Comparison of ENCODE assay signal across 11 cellular contexts in the genomic region with DNA sequence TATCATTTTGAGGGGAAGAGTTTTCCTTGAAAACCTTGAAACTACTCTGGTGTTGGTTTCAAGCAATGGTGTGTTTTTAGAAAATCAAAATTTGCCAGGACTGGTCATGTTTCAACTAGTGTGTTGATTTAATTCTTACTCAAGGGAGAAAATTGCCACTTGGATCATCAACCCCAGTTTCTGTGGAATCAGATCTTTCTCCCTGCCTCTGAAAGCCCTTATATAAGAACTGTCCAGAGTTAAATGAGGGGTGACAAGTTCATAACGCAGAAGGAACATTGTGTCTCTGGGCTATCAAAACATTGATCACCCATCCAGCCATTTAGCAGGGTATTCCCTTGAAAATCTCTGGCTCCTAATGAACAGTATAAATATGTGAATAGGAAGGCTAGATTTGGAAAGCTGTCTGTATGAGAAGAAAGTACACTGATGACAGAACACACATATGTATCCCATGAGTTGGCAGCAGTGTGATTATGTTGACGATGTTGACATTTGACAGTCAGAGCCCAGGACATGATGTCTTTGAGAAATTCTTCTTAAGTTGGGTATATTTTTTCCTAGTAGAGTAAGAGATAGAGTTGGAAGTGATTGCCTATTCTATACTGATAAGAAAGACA. TPM values are rescaled to one million over a fixed set of nuclear protein-coding genes. Genes with fewer than 3 reads are reported as not detected.
A peak's percentile ranks its signal among the peaks of the same experiment; 100 is the strongest.
DNase-seq lines count a peak whose midpoint lies in the region; ATAC-seq and TF ChIP-seq lines count a peak whose summit lies in the region.
"Had no signal": no experiment of that assay in that cellular context is flagged by ENCODE, and none has a peak within 500 bp of the region (broad histone marks: within the 10 kb centered on the region; RNA-seq: fewer than 3 reads in every experiment).

No MANE protein-coding gene starts in this region.

- in situ Hi-C loops in ACHN (cut with HindIII; ENCODE audit: low pct_ligation_motif_present, low pct_unique_long_range_greater_than_20kb, low sequenced_read_pairs): no loop called here

- H3K27ac ChIP-seq in vagina: peak overlapping the region; percentile 59

- ATAC-seq in HG02970 (IDR thresholded peaks at IDR 0.05; ENCODE audit: low FRiP score, unreplicated experiment) (no peak), GM18858 (IDR thresholded peaks at IDR 0.05; ENCODE audit: unreplicated experiment) (no peak)

- H3K27me3 ChIP-seq in mucosa of stomach (ENCODE audit: control insufficient read depth, insufficient read depth, low read length) (no peaks in the 10 kb centered on the region), vagina (no peaks in the 10 kb centered on the region)
- H3K27me3 ChIP-seq: Peyer's patch had no signal

- no peak for DNase-seq in activated T-cell treated with anti-CD3 and anti-CD28 coated beads, Interleukin-2, amount 50 U/mL, for 24 hours
- DNase-seq in activated T-cell treated with anti-CD3 and anti-CD28 coated beads, Interleukin-2, amount 50 U/mL, for 48 hours: no peak
- no peak for DNase-seq in activated T-helper 2 cell treated with anti-CD3 and anti-CD28 coated beads, Interferon-gamma antibody, Interleukin-2, Interleukin-4, amounts not matched to agents 10 μg/mL and 5 μg/mL and 100 μg/mL, durations not matched to agents 14 hours and 24 hours and 36 hours (ENCODE audit: low spot score)
- DNase-seq in vagina (ENCODE audit: extremely low spot score in 2 of 2): no peak
- no peak for DNase-seq in ACHN
- DNase-seq: NCI-H2171 treated with DMSO at 0.1 percent for 48 hours, T1000 had no signal

- no peak overlapping the region for H3K9ac ChIP-seq in mucosa of stomach (ENCODE audit: low read length)

- peaks cover 26% of the 10 kb centered on the region for H3K4me1 Mint-ChIP-seq in activated T-cell treated with anti-CD3 and anti-CD28 coated beads, Interleukin-2, amount 50 U/mL, for 24 hours (ENCODE audit: low read depth)
- H3K4me1 Mint-ChIP-seq in activated T-helper 2 cell treated with anti-CD3 and anti-CD28 coated beads, Interferon-gamma antibody, Interleukin-2, Interleukin-4, amounts not matched to agents 10 μg/mL and 5 μg/mL and 100 μg/mL, durations not matched to agents 14 hours and 24 hours and 36 hours (ENCODE audit: low read depth): peaks cover 34% of the 10 kb centered on the region

- H3K9me3 Mint-ChIP-seq in activated T-cell treated with anti-CD3 and anti-CD28 coated beads, Interleukin-2, amount 50 U/mL, for 24 hours: no peaks in the 10 kb centered on the region
- no peaks in the 10 kb centered on the region for H3K9me3 Mint-ChIP-seq in activated T-helper 2 cell treated with anti-CD3 and anti-CD28 coated beads, Interferon-gamma antibody, Interleukin-2, Interleukin-4, amounts not matched to agents 10 μg/mL and 5 μg/mL and 100 μg/mL, durations not matched to agents 14 hours and 24 hours and 36 hours

- no peaks in the 10 kb centered on the region for H3K36me3 Mint-ChIP-seq in activated T-cell treated with anti-CD3 and anti-CD28 coated beads, Interleukin-2, amount 50 U/mL, for 24 hours (ENCODE audit: low read depth)
- no peaks in the 10 kb centered on the region for H3K36me3 Mint-ChIP-seq in activated T-helper 2 cell treated with anti-CD3 and anti-CD28 coated beads, Interferon-gamma antibody, Interleukin-2, Interleukin-4, amounts not matched to agents 10 μg/mL and 5 μg/mL and 100 μg/mL, durations not matched to agents 14 hours and 24 hours and 36 hours (ENCODE audit: low read depth)

- H3K4me1 ChIP-seq in mucosa of stomach (ENCODE audit: control insufficient read depth, insufficient read depth, low read length) (peaks cover 56% of the 10 kb centered on the region), vagina (peaks cover 42% of the 10 kb centered on the region)

- H3K36me3 ChIP-seq in mucosa of stomach (ENCODE audit: control insufficient read depth, insufficient read depth, low read length) (no peaks in the 10 kb centered on the region), vagina (no peaks in the 10 kb centered on the region)
- H3K36me3 ChIP-seq: Peyer's patch had no signal

- intact Hi-C loops in activated T-helper 2 cell treated with anti-CD3 and anti-CD28 coated beads, Interferon-gamma antibody, Interleukin-2, Interleukin-4, amounts not matched to agents 10 μg/mL and 5 μg/mL and 100 μg/mL, durations not matched to agents 14 hours and 24 hours and 36 hours (cut with micrococcal nuclease): loop anchor here (1.0 to 5.0 kb wide), 11 partner anchors 21 to 531 kb away; a partner anchor contains a TSS
- intact Hi-C loops in vagina (cut with DNase I): no loop called here

- no peak overlapping the region for H3K4me3 Mint-ChIP-seq in activated T-cell treated with anti-CD3 and anti-CD28 coated beads, Interleukin-2, amount 50 U/mL, for 24 hours
- no peak overlapping the region for H3K4me3 Mint-ChIP-seq in activated T-helper 2 cell treated with anti-CD3 and anti-CD28 coated beads, Interferon-gamma antibody, Interleukin-2, Interleukin-4, amounts not matched to agents 10 μg/mL and 5 μg/mL and 100 μg/mL, durations not matched to agents 14 hours and 24 hours and 36 hours (ENCODE audit: low read depth)

- TF ChIP-seq POLR2A in vagina (IDR thresholded peaks at IDR 0.05): no peak

- H3K4me3 ChIP-seq in mucosa of stomach (ENCODE audit: low read length): peak overlapping the region; percentile 9
- H3K4me3 ChIP-seq in vagina: no peak overlapping the region
- H3K4me3 ChIP-seq: Peyer's patch had no signal

- H3K27me3 Mint-ChIP-seq in activated T-cell treated with anti-CD3 and anti-CD28 coated beads, Interleukin-2, amount 50 U/mL, for 24 hours: peaks cover under 1% of the 10 kb centered on the region
- peaks cover 41% of the 10 kb centered on the region for H3K27me3 Mint-ChIP-seq in activated T-helper 2 cell treated with anti-CD3 and anti-CD28 coated beads, Interferon-gamma antibody, Interleukin-2, Interleukin-4, amounts not matched to agents 10 μg/mL and 5 μg/mL and 100 μg/mL, durations not matched to agents 14 hours and 24 hours and 36 hours (ENCODE audit: low read depth)

- no peak for TF ChIP-seq CTCF in vagina (IDR thresholded peaks at IDR 0.05)

- H3K27ac Mint-ChIP-seq in activated T-cell treated with anti-CD3 and anti-CD28 coated beads, Interleukin-2, amount 50 U/mL, for 24 hours: peak overlapping the region; percentile 69
- H3K27ac Mint-ChIP-seq in activated T-helper 2 cell treated with anti-CD3 and anti-CD28 coated beads, Interferon-gamma antibody, Interleukin-2, Interleukin-4, amounts not matched to agents 10 μg/mL and 5 μg/mL and 100 μg/mL, durations not matched to agents 14 hours and 24 hours and 36 hours: peak overlapping the region; percentile 67

- H3K9me3 ChIP-seq in mucosa of stomach (ENCODE audit: control insufficient read depth, low read length) (no peaks in the 10 kb centered on the region), vagina (no peaks in the 10 kb centered on the region)
- H3K9me3 ChIP-seq: Peyer's patch had no signal

RNA-seq across cellular contexts. Expression of a gene that starts 43.5 kb away (rescaled TPM):
- total RNA-seq in activated T-helper 2 cell treated with anti-CD3 and anti-CD28 coated beads, Interferon-gamma antibody, Interleukin-2, Interleukin-4, amounts not matched to agents 10 μg/mL and 5 μg/mL and 100 μg/mL, durations not matched to agents 14 hours and 24 hours and 36 hours: 2.8 and 4.6 TPM in 2 replicates
- total RNA-seq in vagina: 22.6 TPM
